In genomic region chr17:4949321-4950074, GRCh38 we compare ENCODE assay signal across 8 cellular contexts. TPM values are rescaled to one million over a fixed set of nuclear protein-coding genes. Genes with fewer than 3 reads are reported as not detected.
DNase-seq lines count a peak whose midpoint lies in the region; ATAC-seq and TF ChIP-seq lines count a peak whose summit lies in the region.

No MANE protein-coding gene starts in this region.

- ATAC-seq in GM21619 (IDR thresholded peaks at IDR 0.05; ENCODE audit: unreplicated experiment) (peak; percentile 23), WTC11 (peak; percentile 17), HG03457 (IDR thresholded peaks at IDR 0.05; ENCODE audit: unreplicated experiment) (no peak)

- TF ChIP-seq CTCF in WTC11 (IDR thresholded peaks at IDR 0.05) (no peak), cardiac fibroblast (IDR thresholded peaks at IDR 0.05; ENCODE audit: low read depth, low read length) (no peak)

- peak overlapping the region; percentile 89 for H3K4me3 ChIP-seq in MG63
- H3K4me3 ChIP-seq in cardiac fibroblast (replicated peaks in 1 of 2; ENCODE audit: low read depth in 2 of 2, low read length in 2 of 2): peak overlapping the region; percentile 61 to 63

- DNase-seq in DMS79 treated with DMSO at 0.1 percent for 48 hours (lab: John Stamatoyannopoulos, UW): peak; percentile 65
- peak; percentile 83 for DNase-seq in MG63
- DNase-seq in WTC11 (ENCODE audit: low spot score): peak; percentile 74
- peak; percentile 71 to 81 for DNase-seq in cardiac fibroblast (ENCODE audit: low read depth in 2 of 2)
- peak; percentile 79 for DNase-seq in iris pigment epithelial cell (ENCODE audit: low read depth)
- peak; percentile 89 for DNase-seq in stimulated activated CD4-positive, alpha-beta T cell treated with anti-CD3 and anti-CD28 coated beads, Interleukin-15, amount 100 ng/mL, for 24 hours

- H3K27me3 Mint-ChIP-seq in WTC11 (ENCODE audit: low read depth): no peaks in the 10 kb centered on the region

- POLR2A ChIA-PET in WTC11 (lab: Charles Lee): interaction anchor here (0.9 to 3.5 kb wide), 6 partner anchors 9 to 50 kb away, joined by 5 to 45 read pairs (median 12); partner anchors contain the start of genes C17orf107, RNF167, SLC25A11 and SPAG7

- H3K36me3 Mint-ChIP-seq in WTC11: peaks cover 24% of the 10 kb centered on the region

- CTCF ChIA-PET in WTC11 (lab: Charles Lee): interaction anchor here (1.0 to 5.4 kb wide), 6 partner anchors 10 to 40 kb away, joined by 3 to 27 read pairs (median 14); partner anchors contain the start of genes RNF167, SLC25A11 and SPAG7

- peak overlapping the region; percentile 82; the same call in 1 of the 2 replicates for H3K27ac Mint-ChIP-seq in WTC11

- H3K27me3 ChIP-seq in MG63: no peaks in the 10 kb centered on the region

- no peaks in the 10 kb centered on the region for H3K9me3 ChIP-seq in MG63

- H3K4me3 Mint-ChIP-seq in WTC11: peak overlapping the region; percentile 91

- H3K9me3 Mint-ChIP-seq in WTC11: no peaks in the 10 kb centered on the region

- peaks cover 35% of the 10 kb centered on the region for H3K36me3 ChIP-seq in MG63

- H3K4me1 Mint-ChIP-seq in WTC11: peaks cover 48% of the 10 kb centered on the region

TF ChIP-seq in WTC11, 78 proteins besides CTCF, POLR2A, EP300 and RAD21 (continues in another document):
- TF ChIP-seq ESRRA (CRISPR knock-in tag; IDR thresholded peaks at IDR 0.05; ENCODE audit: borderline replicate concordance): no peak; the same call in 1 of the 2 replicates
- TF ChIP-seq ZNF317 (CRISPR knock-in tag; IDR thresholded peaks at IDR 0.05; ENCODE audit: borderline replicate concordance, low read depth): no peak
- no peak for TF ChIP-seq GTF2I (CRISPR knock-in tag; conservative IDR thresholded peaks at IDR 0.05)
- 0 out of 2 replicates have a peak, but pooled peaks have one; percentile 28 for TF ChIP-seq NFE2L1 (CRISPR knock-in tag; IDR thresholded peaks at IDR 0.05)
- no peak for TF ChIP-seq FOXJ3 (CRISPR knock-in tag; IDR thresholded peaks at IDR 0.05; ENCODE audit: borderline replicate concordance)
- no peak for TF ChIP-seq SMAD4 (CRISPR knock-in tag; IDR thresholded peaks at IDR 0.05)
- TF ChIP-seq PRDM15 (CRISPR knock-in tag; IDR thresholded peaks at IDR 0.05): no peak
- no peak for TF ChIP-seq JUN (CRISPR knock-in tag; IDR thresholded peaks at IDR 0.05)
- TF ChIP-seq, protein P1, sequence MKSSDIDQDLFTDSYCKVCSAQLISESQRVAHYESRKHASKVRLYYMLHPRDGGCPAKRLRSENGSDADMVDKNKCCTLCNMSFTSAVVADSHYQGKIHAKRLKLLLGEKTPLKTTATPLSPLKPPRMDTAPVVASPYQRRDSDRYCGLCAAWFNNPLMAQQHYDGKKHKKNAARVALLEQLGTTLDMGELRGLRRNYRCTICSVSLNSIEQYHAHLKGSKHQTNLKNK (CRISPR knock-in tag; IDR thresholded peaks at IDR 0.05): no peak
- TF ChIP-seq ZNF219 (CRISPR knock-in tag; IDR thresholded peaks at IDR 0.05; ENCODE audit: borderline replicate concordance): no peak; the same call in 1 of the 2 replicates
- TF ChIP-seq ATF1 (CRISPR knock-in tag; IDR thresholded peaks at IDR 0.05): no peak
- TF ChIP-seq, protein P2, sequence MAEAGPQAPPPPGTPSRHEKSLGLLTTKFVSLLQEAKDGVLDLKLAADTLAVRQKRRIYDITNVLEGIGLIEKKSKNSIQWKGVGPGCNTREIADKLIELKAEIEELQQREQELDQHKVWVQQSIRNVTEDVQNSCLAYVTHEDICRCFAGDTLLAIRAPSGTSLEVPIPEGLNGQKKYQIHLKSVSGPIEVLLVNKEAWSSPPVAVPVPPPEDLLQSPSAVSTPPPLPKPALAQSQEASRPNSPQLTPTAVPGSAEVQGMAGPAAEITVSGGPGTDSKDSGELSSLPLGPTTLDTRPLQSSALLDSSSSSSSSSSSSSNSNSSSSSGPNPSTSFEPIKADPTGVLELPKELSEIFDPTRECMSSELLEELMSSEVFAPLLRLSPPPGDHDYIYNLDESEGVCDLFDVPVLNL (CRISPR knock-in tag; IDR thresholded peaks at IDR 0.05; ENCODE audit: borderline replicate concordance, low read depth): no peak
- TF ChIP-seq CREB1 (CRISPR knock-in tag; IDR thresholded peaks at IDR 0.05): no peak
- no peak for TF ChIP-seq ZNF138 (CRISPR knock-in tag; conservative IDR thresholded peaks at IDR 0.05)
- TF ChIP-seq, protein P3, sequence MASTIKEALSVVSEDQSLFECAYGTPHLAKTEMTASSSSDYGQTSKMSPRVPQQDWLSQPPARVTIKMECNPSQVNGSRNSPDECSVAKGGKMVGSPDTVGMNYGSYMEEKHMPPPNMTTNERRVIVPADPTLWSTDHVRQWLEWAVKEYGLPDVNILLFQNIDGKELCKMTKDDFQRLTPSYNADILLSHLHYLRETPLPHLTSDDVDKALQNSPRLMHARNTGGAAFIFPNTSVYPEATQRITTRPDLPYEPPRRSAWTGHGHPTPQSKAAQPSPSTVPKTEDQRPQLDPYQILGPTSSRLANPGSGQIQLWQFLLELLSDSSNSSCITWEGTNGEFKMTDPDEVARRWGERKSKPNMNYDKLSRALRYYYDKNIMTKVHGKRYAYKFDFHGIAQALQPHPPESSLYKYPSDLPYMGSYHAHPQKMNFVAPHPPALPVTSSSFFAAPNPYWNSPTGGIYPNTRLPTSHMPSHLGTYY (CRISPR knock-in tag; IDR thresholded peaks at IDR 0.05): no peak
- TF ChIP-seq IRF1 (CRISPR knock-in tag; IDR thresholded peaks at IDR 0.05): 0 out of 2 replicates have a peak, but pooled peaks have one; percentile 27
- TF ChIP-seq ZNF423 (CRISPR knock-in tag; IDR thresholded peaks at IDR 0.05): no peak
- no peak for TF ChIP-seq TEAD1 (CRISPR knock-in tag; IDR thresholded peaks at IDR 0.05)
- peak; percentile 50 for TF ChIP-seq SP1 (CRISPR knock-in tag; conservative IDR thresholded peaks at IDR 0.05)
- no peak for TF ChIP-seq ATF2 (CRISPR knock-in tag; IDR thresholded peaks at IDR 0.05; ENCODE audit: borderline replicate concordance, low read depth)

RNA-seq across cellular contexts. Expression of gene PFN1, which starts 1.2 kb away (rescaled TPM):
- total RNA-seq in MG63 (2014; rRNA removed; shearing (Covaris generic); ENCODE audit: low replicate concordance): 182 and 263 TPM in 2 replicates
- total RNA-seq in WTC11 (2021): 1,289 to 1,315 TPM (median 1,307 TPM) in 3 replicates

RNA-seq across cellular contexts. Expression of gene ENO3, which starts 1.4 kb away (rescaled TPM):
- total RNA-seq in MG63 (2014; rRNA removed; shearing (Covaris generic); ENCODE audit: low replicate concordance): 1.3 TPM in 1 of 2 replicates, not detected in the other
- 30.9 to 40.3 TPM (median 37.7 TPM) in 3 replicates for total RNA-seq in WTC11 (2021)

RNA-seq across cellular contexts. Expression of gene RNF167, which starts 9.4 kb away (rescaled TPM):
- 20.4 and 29.9 TPM in 2 replicates for total RNA-seq in MG63 (2014; rRNA removed; shearing (Covaris generic); ENCODE audit: low replicate concordance)
- 121 to 143 TPM (median 122 TPM) in 3 replicates for total RNA-seq in WTC11 (2021)

RNA-seq across cellular contexts. Expression of gene SLC25A11, which starts 9.7 kb away (rescaled TPM):
- total RNA-seq in MG63 (2014; rRNA removed; shearing (Covaris generic); ENCODE audit: low replicate concordance): 48.0 and 87.3 TPM in 2 replicates
- 73.7 to 83.3 TPM (median 76.8 TPM) in 3 replicates for total RNA-seq in WTC11 (2021)

RNA-seq across cellular contexts. Expression of gene GP1BA, which starts 17.4 kb away (rescaled TPM):
- total RNA-seq in MG63 (2014; rRNA removed; shearing (Covaris generic); ENCODE audit: low replicate concordance): not detected in 2 replicates
- not detected in 3 replicates for total RNA-seq in WTC11 (2021)

Comparison
In these comparisons a context has a peak if more than half of its experiments do, and no peak if none do; other contexts are left out.
1. RNA of gene ENO3, which starts 1.4 kb away (total RNA-seq): 30.9 to 40.3 TPM in WTC11; 1.3 TPM in MG63; every median in the first group is over 10 times any median in the second.
2. Peak in every context shown above with its lines, with median percentiles within 50 percentile points of each other: DNase-seq.